Comparison of ENCODE assay signal across 15 cellular contexts in genomic region chr19:13887039-13887438, GRCh38. TPM values are rescaled to one million over a fixed set of nuclear protein-coding genes. Genes with fewer than 3 reads are reported as not detected.
DNase-seq lines count a peak whose midpoint lies in the region; ATAC-seq and TF ChIP-seq lines count a peak whose summit lies in the region.
"Had no signal": no experiment of that assay in that cellular context is flagged by ENCODE, and none has a peak within 500 bp of the region (broad histone marks: within the 10 kb centered on the region; RNA-seq: fewer than 3 reads in every experiment).

No MANE protein-coding gene starts in this region.

- intact Hi-C loops in prostate gland (cut with DNase I) = no loop called here

- no peak overlapping the region for H3K4me3 ChIP-seq in GM23248
- no peak overlapping the region for H3K4me3 ChIP-seq in prostate gland
- H3K4me3 ChIP-seq: adrenal gland, heart left ventricle had no signal

- H2AFZ ChIP-seq in GM23248 = peak overlapping the region; percentile 46

- H3K4me3 Mint-ChIP-seq in effector memory CD8-positive, alpha-beta T cell = peak overlapping the region; percentile 74 to 76

- H3K36me3 ChIP-seq in GM23248 (ENCODE audit: low read depth) = no peaks in the 10 kb centered on the region
- H3K36me3 ChIP-seq in prostate gland = no peaks in the 10 kb centered on the region
- H3K36me3 ChIP-seq: adrenal gland, heart left ventricle had no signal

- TF ChIP-seq POLR2A in prostate gland (IDR thresholded peaks at IDR 0.05) = peak; percentile 48

- whole genome bisulfite sequencing in GM23248 (ENCODE audit: low coverage in 1 of 2, low lambda C conversion rate in 2 of 2, missing lambda C conversion rate in 2 of 2), 2 experiments = 18 to 20% methylated on average over 14 to 16 of the region's 16 CpGs
- 30% methylated on average over 16 of the region's 16 CpGs for WGBS in prostate gland

- in situ Hi-C loops in GM23248 (cut with MboI) = loop anchor here (10.0 to 25.0 kb wide), 3 partner anchors 158 to 450 kb away; partner anchors contain the start of gene MISP3

- H3K4me2 ChIP-seq in GM23248 (ENCODE audit: unreplicated experiment) = peak overlapping the region; percentile 19

- H3K9ac ChIP-seq in GM23248 = no peak overlapping the region

- DNase-seq in GM23248 (peak; percentile 43), OCI-M1 (lab: John Stamatoyannopoulos, UW) (peak; percentile 80), prostate gland (ENCODE audit: low spot score) (peak; percentile 76), middle frontal gyrus (ENCODE audit: extremely low spot score, low spot score) (no peak), AML-193 (lab: John Stamatoyannopoulos, UW) (no peak)
- peak; percentile 62 to 72 (median 67) for DNase-seq in effector memory CD8-positive, alpha-beta T cell
- DNase-seq: adrenal gland, erythroblast, heart left ventricle, NCI-H774, trophoblast cell had no signal

- no peaks in the 10 kb centered on the region for H3K9me2 ChIP-seq in GM23248 (ENCODE audit: insufficient read depth)

- H3K27me3 Mint-ChIP-seq in effector memory CD8-positive, alpha-beta T cell = no peaks in the 10 kb centered on the region
- H3K27me3 Mint-ChIP-seq: progenitor cell of endocrine pancreas had no signal

- no peaks in the 10 kb centered on the region for H3F3A ChIP-seq in GM23248 (ENCODE audit: insufficient read depth)

- TF ChIP-seq CTCF in prostate gland (IDR thresholded peaks at IDR 0.05) = no peak

- H3K4me1 Mint-ChIP-seq in effector memory CD8-positive, alpha-beta T cell (ENCODE audit: low read depth in 2 of 2) = peaks cover 26 to 46% of the 10 kb centered on the region in 2 donors

- H3K9me3 ChIP-seq in GM23248 (ENCODE audit: low read depth) = no peaks in the 10 kb centered on the region
- H3K9me3 ChIP-seq in prostate gland = no peaks in the 10 kb centered on the region
- H3K9me3 ChIP-seq: adrenal gland, heart left ventricle had no signal

- no peaks in the 10 kb centered on the region for H3K27me3 ChIP-seq in GM23248 (replicated peaks; ENCODE audit: insufficient read depth)
- H3K27me3 ChIP-seq in prostate gland (replicated peaks; ENCODE audit: insufficient read depth) = no peaks in the 10 kb centered on the region
- H3K27me3 ChIP-seq: adrenal gland, heart left ventricle had no signal

- peak; percentile 93 for ATAC-seq in effector memory CD8-positive, alpha-beta T cell (replicated peaks)
- no peak for ATAC-seq in GM18520 (IDR thresholded peaks at IDR 0.05; ENCODE audit: unreplicated experiment)
- ATAC-seq in HG02763 (IDR thresholded peaks at IDR 0.05; ENCODE audit: unreplicated experiment) = no peak
- ATAC-seq: heart left ventricle had no signal

- H3K36me3 Mint-ChIP-seq in effector memory CD8-positive, alpha-beta T cell (ENCODE audit: insufficient read depth) = peaks cover 12% of the 10 kb centered on the region

- no peaks in the 10 kb centered on the region for H3K79me2 ChIP-seq in GM23248 (ENCODE audit: insufficient read depth)

- H3K4me1 ChIP-seq in GM23248 (ENCODE audit: insufficient read depth) (peaks cover 9% of the 10 kb centered on the region; the same call in 1 of the 2 replicates), prostate gland (replicated peaks) (peaks cover 2% of the 10 kb centered on the region)
- H3K4me1 ChIP-seq: adrenal gland had no signal

- H3K9me3 Mint-ChIP-seq in effector memory CD8-positive, alpha-beta T cell = no peaks in the 10 kb centered on the region

- H3K27ac ChIP-seq in GM23248 = no peak overlapping the region
- peak overlapping the region; percentile 30 to 52 for H3K27ac ChIP-seq in prostate gland
- H3K27ac ChIP-seq: adrenal gland, C4-2B, heart left ventricle had no signal

- H3K27ac Mint-ChIP-seq in effector memory CD8-positive, alpha-beta T cell = peak overlapping the region; percentile 89 to 95
- H3K27ac Mint-ChIP-seq: progenitor cell of endocrine pancreas had no signal

- no peaks in the 10 kb centered on the region for H4K20me1 ChIP-seq in GM23248 (ENCODE audit: insufficient read depth)

RNA-seq across cellular contexts. Expression of gene NANOS3, which starts 10.1 kb away (rescaled TPM):
- not detected in 2 replicates for total RNA-seq in GM23248 (2014; rRNA removed; shearing (Covaris generic))
- polyA plus RNA-seq in GM23248 (2016; fragmentation: Nextera tagmentation; extraction: Ambion mirVana) = 2.7 TPM in 2 replicates
- 1 to 10 TPM in 1 of 2 donors, not detected in 1; 1.5 TPM for total RNA-seq in prostate gland

RNA-seq across cellular contexts. Expression of gene BRME1, which starts 18.9 kb away (rescaled TPM):
- total RNA-seq in GM23248 (2014; rRNA removed; shearing (Covaris generic)) = 0.11 TPM in 1 of 2 replicates, not detected in the other
- 0.63 and 2.1 TPM in 2 replicates for polyA plus RNA-seq in GM23248 (2016; fragmentation: Nextera tagmentation; extraction: Ambion mirVana)
- 10 to 100 TPM in 1 of 2 donors, 1 to 10 TPM in 1; 2.0 to 12.6 TPM for total RNA-seq in prostate gland

RNA-seq across cellular contexts. Expression of gene CC2D1A, which starts 19.0 kb away (rescaled TPM):
- 20.6 and 22.8 TPM in 2 replicates for total RNA-seq in GM23248 (2014; rRNA removed; shearing (Covaris generic))
- 15.8 and 16.9 TPM in 2 replicates for polyA plus RNA-seq in GM23248 (2016; fragmentation: Nextera tagmentation; extraction: Ambion mirVana)
- 10 to 100 TPM; 40.9 to 64.8 TPM for total RNA-seq in prostate gland

RNA-seq across cellular contexts. Expression of gene PODNL1, which starts 51.2 kb away (rescaled TPM):
- total RNA-seq in GM23248 (2014; rRNA removed; shearing (Covaris generic)) = 6.2 and 9.2 TPM in 2 replicates
- 36.8 and 45.3 TPM in 2 replicates for polyA plus RNA-seq in GM23248 (2016; fragmentation: Nextera tagmentation; extraction: Ambion mirVana)
- total RNA-seq in prostate gland = 1 to 10 TPM in 1 of 2 donors, under 1 TPM in 1; 0.50 to 9.1 TPM
- total RNA-seq: progenitor cell of endocrine pancreas had no signal

Comparison
In these comparisons a context has a peak if more than half of its experiments do, and no peak if none do; other contexts are left out.
1. DNase-seq: peak in GM23248 (single experiment), OCI-M1 (single experiment), effector memory CD8-positive, alpha-beta T cell (3 of 3) and prostate gland (single experiment); none in middle frontal gyrus (single experiment) and AML-193 (0 of 2).